ENCODE assay signal across 1 cellular context in the genomic region with DNA sequence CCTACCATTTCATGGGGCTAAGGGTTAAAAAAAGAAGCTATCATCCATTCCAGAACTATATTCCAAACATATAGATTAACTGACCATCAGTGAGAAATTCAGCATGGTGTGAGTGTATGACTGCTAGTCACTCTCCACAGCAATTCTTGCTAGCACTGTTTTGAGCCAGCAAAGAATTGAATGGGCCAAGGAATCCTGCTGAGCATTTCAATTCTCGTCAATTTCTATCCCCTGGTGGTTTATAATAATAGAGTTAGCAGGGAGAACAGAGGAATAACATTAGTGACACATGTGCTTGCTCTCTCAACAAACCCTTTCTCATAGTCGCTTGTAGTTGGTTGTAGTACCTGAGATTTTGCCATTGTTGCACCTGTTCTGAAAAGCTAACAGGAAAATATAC.
TF ChIP-seq lines count a peak whose summit lies in the region.

No MANE protein-coding gene starts in this region.

TF ChIP-seq in HepG2, 621 proteins besides CTCF, POLR2A, EP300 and RAD21 (continued from another document):
- TF ChIP-seq, protein P1, sequence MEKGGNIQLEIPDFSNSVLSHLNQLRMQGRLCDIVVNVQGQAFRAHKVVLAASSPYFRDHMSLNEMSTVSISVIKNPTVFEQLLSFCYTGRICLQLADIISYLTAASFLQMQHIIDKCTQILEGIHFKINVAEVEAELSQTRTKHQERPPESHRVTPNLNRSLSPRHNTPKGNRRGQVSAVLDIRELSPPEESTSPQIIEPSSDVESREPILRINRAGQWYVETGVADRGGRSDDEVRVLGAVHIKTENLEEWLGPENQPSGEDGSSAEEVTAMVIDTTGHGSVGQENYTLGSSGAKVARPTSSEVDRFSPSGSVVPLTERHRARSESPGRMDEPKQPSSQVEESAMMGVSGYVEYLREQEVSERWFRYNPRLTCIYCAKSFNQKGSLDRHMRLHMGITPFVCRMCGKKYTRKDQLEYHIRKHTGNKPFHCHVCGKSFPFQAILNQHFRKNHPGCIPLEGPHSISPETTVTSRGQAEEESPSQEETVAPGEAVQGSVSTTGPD (CRISPR knock-in tag; IDR thresholded peaks at IDR 0.05), result no peak
- no peak for TF ChIP-seq IKZF4 (CRISPR knock-in tag; IDR thresholded peaks at IDR 0.05; ENCODE audit: borderline replicate concordance, low read depth, not compliant biosample characterization)
- TF ChIP-seq, protein P2, sequence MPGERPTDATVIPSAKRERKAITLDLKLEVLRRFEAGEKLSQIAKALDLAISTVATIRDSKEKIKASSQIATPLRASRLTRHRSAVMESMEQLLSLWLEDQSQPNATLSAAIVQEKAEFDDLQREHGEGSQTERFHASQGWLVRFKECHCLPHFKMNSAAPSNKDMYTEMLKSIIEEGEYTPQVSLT (CRISPR knock-in tag; IDR thresholded peaks at IDR 0.05; ENCODE audit: borderline replicate concordance, low read depth), result no peak
